ENCODE assay signal across 12 cellular contexts in genomic region chr5:142017832-142018427, GRCh38. TPM values are rescaled to one million over a fixed set of nuclear protein-coding genes. Genes with fewer than 3 reads are reported as not detected.
DNase-seq lines count a peak whose midpoint lies in the region; ATAC-seq and TF ChIP-seq lines count a peak whose summit lies in the region.
"Had no signal": no experiment of that assay in that cellular context is flagged by ENCODE, and none has a peak within 500 bp of the region (broad histone marks: within the 10 kb centered on the region; RNA-seq: fewer than 3 reads in every experiment).

No MANE protein-coding gene starts in this region.

- peaks cover 57% of the 10 kb centered on the region for H3K4me1 Mint-ChIP-seq in activated CD4-positive, alpha-beta T cell treated with anti-CD3 and anti-CD28 coated beads, Interleukin-2, amount 10 ng/mL, durations not matched to agents 24 days and 14 days
- peaks cover 62% of the 10 kb centered on the region for H3K4me1 Mint-ChIP-seq in activated CD4-positive, alpha-beta memory T cell treated with anti-CD3 and anti-CD28 coated beads for 36 hours (ENCODE audit: low read depth)

- no peak for TF ChIP-seq POLR2A in testis (IDR thresholded peaks at IDR 0.05)

- no peaks in the 10 kb centered on the region for H3K27me3 ChIP-seq in testis
- H3K27me3 ChIP-seq in right cardiac atrium (ENCODE audit: control insufficient read depth, insufficient read depth) = no peaks in the 10 kb centered on the region

- H3K4me3 ChIP-seq in testis (no peak overlapping the region), right cardiac atrium (ENCODE audit: low read length) (no peak overlapping the region)

- H3K4me1 ChIP-seq in testis (peaks cover 13% of the 10 kb centered on the region), right cardiac atrium (ENCODE audit: control insufficient read depth, insufficient read depth, low read length) (no peaks in the 10 kb centered on the region)

- H3K36me3 ChIP-seq in testis (ENCODE audit: low read depth, missing control alignments) = no peaks in the 10 kb centered on the region

- CTCF ChIA-PET in activated CD4-positive, alpha-beta memory T cell treated with anti-CD3 and anti-CD28 coated beads for 36 hours (lab: Charles Lee) = interaction anchor here (0.9 to 15.1 kb wide), 2 partner anchors 11 to 127 kb away, joined by 3 to 197 read pairs; no protein-coding TSS in a partner anchor

- H3K27ac ChIP-seq in testis (no peak overlapping the region), right cardiac atrium (ENCODE audit: low read length) (no peak overlapping the region)

- H3K36me3 Mint-ChIP-seq in activated CD4-positive, alpha-beta T cell treated with anti-CD3 and anti-CD28 coated beads, Interleukin-2, amount 10 ng/mL, durations not matched to agents 24 days and 14 days (ENCODE audit: low read depth) = peaks cover 8% of the 10 kb centered on the region
- H3K36me3 Mint-ChIP-seq in activated CD4-positive, alpha-beta memory T cell treated with anti-CD3 and anti-CD28 coated beads for 36 hours = peaks cover 2% of the 10 kb centered on the region

- DNase-seq in activated CD4-positive, alpha-beta T cell treated with anti-CD3 and anti-CD28 coated beads, Interleukin-2, amount 10 ng/mL, durations not matched to agents 24 days and 14 days = no peak
- DNase-seq in activated CD4-positive, alpha-beta T cell treated with anti-CD3 and anti-CD28 coated beads, Interleukin-2, amount 50 U/mL, for 1 hour = no peak
- DNase-seq in activated CD4-positive, alpha-beta memory T cell treated with anti-CD3 and anti-CD28 coated beads for 36 hours = no peak
- DNase-seq in non-pigmented ciliary epithelial cell (ENCODE audit: low read depth) (peak; percentile 31), testis (no peak), right cardiac atrium (no peak), DMS 273 treated with DMSO at 0.1 percent for 48 hours (lab: John Stamatoyannopoulos, UW) (no peak)
- DNase-seq: GOT3; NCI-H2171; occipital lobe; stimulated activated naive CD4-positive, alpha-beta T cell had no signal

- peaks cover 4% of the 10 kb centered on the region for H3K9me3 Mint-ChIP-seq in activated CD4-positive, alpha-beta T cell treated with anti-CD3 and anti-CD28 coated beads, Interleukin-2, amount 10 ng/mL, durations not matched to agents 24 days and 14 days
- H3K9me3 Mint-ChIP-seq in activated CD4-positive, alpha-beta memory T cell treated with anti-CD3 and anti-CD28 coated beads for 36 hours = peaks cover 5% of the 10 kb centered on the region

- H3K4me3 Mint-ChIP-seq in activated CD4-positive, alpha-beta T cell treated with anti-CD3 and anti-CD28 coated beads, Interleukin-2, amount 10 ng/mL, durations not matched to agents 24 days and 14 days = no peak overlapping the region
- no peak overlapping the region for H3K4me3 Mint-ChIP-seq in activated CD4-positive, alpha-beta memory T cell treated with anti-CD3 and anti-CD28 coated beads for 36 hours

- intact Hi-C loops in activated CD4-positive, alpha-beta T cell treated with anti-CD3 and anti-CD28 coated beads, Interleukin-2, amount 10 ng/mL, durations not matched to agents 24 days and 14 days (cut with micrococcal nuclease) = loop anchor here (2.0 kb wide), 3 partner anchors 55 to 339 kb away; no protein-coding TSS in a partner anchor
- intact Hi-C loops in activated CD4-positive, alpha-beta memory T cell treated with anti-CD3 and anti-CD28 coated beads for 36 hours (cut with micrococcal nuclease) = loop anchor here (5.0 to 10.0 kb wide), 2 partner anchors 307 to 339 kb away; partner anchors contain the start of gene SPRY4
- intact Hi-C loops in testis (cut with DNase I; ENCODE audit: low total_unique reads) = loop anchor here (10.0 kb wide), 1 partner anchor 97 kb away; no protein-coding TSS in a partner anchor
- intact Hi-C loops in right cardiac atrium (cut with DNase I) = loop anchor here in 1 of 4 donors (10.0 kb wide), 1 partner anchor 47 kb away; no protein-coding TSS in a partner anchor

- H3K27me3 Mint-ChIP-seq in activated CD4-positive, alpha-beta T cell treated with anti-CD3 and anti-CD28 coated beads, Interleukin-2, amount 10 ng/mL, durations not matched to agents 24 days and 14 days = no peaks in the 10 kb centered on the region
- no peaks in the 10 kb centered on the region for H3K27me3 Mint-ChIP-seq in activated CD4-positive, alpha-beta memory T cell treated with anti-CD3 and anti-CD28 coated beads for 36 hours

- POLR2A ChIA-PET in activated CD4-positive, alpha-beta memory T cell treated with anti-CD3 and anti-CD28 coated beads for 36 hours (lab: Charles Lee) = interaction anchor here (0.9 to 7.4 kb wide), 3 partner anchors 11 to 92 kb away, joined by 5 to 103 read pairs (median 50); partner anchors contain the start of gene NDFIP1

- 90 to 94% methylated on average over 5 of the region's 5 CpGs for WGBS in testis, 2 donors
- WGBS in right cardiac atrium = 88% methylated on average over 5 of the region's 5 CpGs

- H3K9me3 ChIP-seq in testis (no peaks in the 10 kb centered on the region), right cardiac atrium (ENCODE audit: control insufficient read depth, low read length) (no peaks in the 10 kb centered on the region)

- H3K27ac Mint-ChIP-seq in activated CD4-positive, alpha-beta T cell treated with anti-CD3 and anti-CD28 coated beads, Interleukin-2, amount 10 ng/mL, durations not matched to agents 24 days and 14 days = peak overlapping the region; percentile 73
- H3K27ac Mint-ChIP-seq in activated CD4-positive, alpha-beta memory T cell treated with anti-CD3 and anti-CD28 coated beads for 36 hours = peak overlapping the region; percentile 98

- TF ChIP-seq CTCF in testis (IDR thresholded peaks at IDR 0.05) = no peak

- ATAC-seq in HG02938 (IDR thresholded peaks at IDR 0.05; ENCODE audit: unreplicated experiment) (peak; percentile 43), right cardiac atrium (no peak)

RNA-seq across cellular contexts. Expression of gene GNPDA1, which starts 5.1 kb away (rescaled TPM):
- total RNA-seq in activated CD4-positive, alpha-beta T cell treated with anti-CD3 and anti-CD28 coated beads, Interleukin-2, amount 10 ng/mL, durations not matched to agents 24 days and 14 days = 108 and 114 TPM in 2 replicates
- 10 to 100 TPM; 55.8 to 56.6 TPM for total RNA-seq in activated CD4-positive, alpha-beta memory T cell treated with anti-CD3 and anti-CD28 coated beads for 36 hours
- total RNA-seq in testis (10 to 100 TPM; 32.9 to 49.4 TPM), right cardiac atrium (10 to 100 TPM; 16.9 to 22.5 (median 19.2) TPM)
- polyA plus RNA-seq in testis (ENCODE audit: insufficient read depth, low read depth, low replicate concordance) (53.4 TPM), right cardiac atrium (12.1 TPM)

RNA-seq across cellular contexts. Expression of gene RNF14, which starts 49.0 kb away (rescaled TPM):
- 28.8 and 32.2 TPM in 2 replicates for total RNA-seq in activated CD4-positive, alpha-beta T cell treated with anti-CD3 and anti-CD28 coated beads, Interleukin-2, amount 10 ng/mL, durations not matched to agents 24 days and 14 days
- total RNA-seq in activated CD4-positive, alpha-beta memory T cell treated with anti-CD3 and anti-CD28 coated beads for 36 hours = 10 to 100 TPM; 34.6 to 39.5 TPM
- total RNA-seq in testis (100 to 1,000 TPM in 1 of 2 donors, 10 to 100 TPM in 1; 98.8 to 101 TPM), right cardiac atrium (100 to 1,000 TPM in 2 of 4 donors, 10 to 100 TPM in 2; 90.7 to 105 (median 97.7) TPM)
- polyA plus RNA-seq in testis (ENCODE audit: insufficient read depth, low read depth, low replicate concordance) (149 TPM), right cardiac atrium (36.3 TPM)

RNA-seq across cellular contexts. Expression of gene PCDH12, which starts 59.9 kb away (rescaled TPM):
- total RNA-seq in activated CD4-positive, alpha-beta T cell treated with anti-CD3 and anti-CD28 coated beads, Interleukin-2, amount 10 ng/mL, durations not matched to agents 24 days and 14 days = 1.8 and 2.2 TPM in 2 replicates
- total RNA-seq in activated CD4-positive, alpha-beta memory T cell treated with anti-CD3 and anti-CD28 coated beads for 36 hours = 1 to 10 TPM; 1.7 to 2.6 TPM
- 1 to 10 TPM in 1 of 2 donors, under 1 TPM in 1; 0.31 to 2.0 TPM for total RNA-seq in testis
- polyA plus RNA-seq in testis (ENCODE audit: insufficient read depth, low read depth, low replicate concordance) = 1.6 TPM
- 1 to 10 TPM; 4.1 to 7.9 (median 6.7) TPM for total RNA-seq in right cardiac atrium
- polyA plus RNA-seq in right cardiac atrium = 3.0 TPM
